1 cellular context compared by ENCODE assay signal in the genomic region with DNA sequence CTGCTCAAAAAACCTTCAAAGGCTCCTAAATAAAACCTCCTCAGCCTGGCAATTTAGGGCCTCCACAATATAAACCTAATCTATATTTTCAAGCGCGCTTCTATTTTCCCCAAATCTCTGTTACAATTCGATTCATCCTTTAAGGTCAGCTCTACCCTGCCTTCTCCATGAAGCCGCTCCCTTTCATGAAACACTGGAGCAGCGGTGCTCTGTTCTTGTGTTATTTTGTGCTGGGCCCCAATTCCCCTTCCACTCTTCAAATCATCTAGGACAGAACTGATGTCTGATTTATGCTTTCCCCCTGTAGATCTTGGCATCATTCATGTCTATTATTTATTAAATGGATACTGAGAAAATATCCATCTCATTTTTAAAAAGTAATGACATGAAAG.
TF ChIP-seq lines count a peak whose summit lies in the region.

No MANE protein-coding gene starts in this region.

TF ChIP-seq in WTC11, 78 proteins besides CTCF, POLR2A, EP300 and RAD21 (continued from another document):
- TF ChIP-seq, protein P1, sequence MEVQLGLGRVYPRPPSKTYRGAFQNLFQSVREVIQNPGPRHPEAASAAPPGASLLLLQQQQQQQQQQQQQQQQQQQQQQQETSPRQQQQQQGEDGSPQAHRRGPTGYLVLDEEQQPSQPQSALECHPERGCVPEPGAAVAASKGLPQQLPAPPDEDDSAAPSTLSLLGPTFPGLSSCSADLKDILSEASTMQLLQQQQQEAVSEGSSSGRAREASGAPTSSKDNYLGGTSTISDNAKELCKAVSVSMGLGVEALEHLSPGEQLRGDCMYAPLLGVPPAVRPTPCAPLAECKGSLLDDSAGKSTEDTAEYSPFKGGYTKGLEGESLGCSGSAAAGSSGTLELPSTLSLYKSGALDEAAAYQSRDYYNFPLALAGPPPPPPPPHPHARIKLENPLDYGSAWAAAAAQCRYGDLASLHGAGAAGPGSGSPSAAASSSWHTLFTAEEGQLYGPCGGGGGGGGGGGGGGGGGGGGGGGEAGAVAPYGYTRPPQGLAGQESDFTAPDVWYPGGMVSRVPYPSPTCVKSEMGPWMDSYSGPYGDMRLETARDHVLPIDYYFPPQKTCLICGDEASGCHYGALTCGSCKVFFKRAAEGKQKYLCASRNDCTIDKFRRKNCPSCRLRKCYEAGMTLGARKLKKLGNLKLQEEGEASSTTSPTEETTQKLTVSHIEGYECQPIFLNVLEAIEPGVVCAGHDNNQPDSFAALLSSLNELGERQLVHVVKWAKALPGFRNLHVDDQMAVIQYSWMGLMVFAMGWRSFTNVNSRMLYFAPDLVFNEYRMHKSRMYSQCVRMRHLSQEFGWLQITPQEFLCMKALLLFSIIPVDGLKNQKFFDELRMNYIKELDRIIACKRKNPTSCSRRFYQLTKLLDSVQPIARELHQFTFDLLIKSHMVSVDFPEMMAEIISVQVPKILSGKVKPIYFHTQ (CRISPR knock-in tag; IDR thresholded peaks at IDR 0.05): no peak
- no peak for TF ChIP-seq SOX15 (CRISPR knock-in tag; IDR thresholded peaks at IDR 0.05)
- no peak for TF ChIP-seq FOXP1 (CRISPR knock-in tag; IDR thresholded peaks at IDR 0.05; ENCODE audit: borderline replicate concordance)
- no peak for TF ChIP-seq NFYB (CRISPR knock-in tag; conservative IDR thresholded peaks at IDR 0.05; ENCODE audit: low read depth)
- no peak for TF ChIP-seq ESRRA (CRISPR knock-in tag; IDR thresholded peaks at IDR 0.05; ENCODE audit: borderline replicate concordance)
- TF ChIP-seq ZBTB21 (CRISPR knock-in tag; IDR thresholded peaks at IDR 0.05; ENCODE audit: borderline replicate concordance): no peak
- TF ChIP-seq ATF3 (CRISPR knock-in tag; conservative IDR thresholded peaks at IDR 0.05): no peak
- no peak for TF ChIP-seq MAX (CRISPR knock-in tag; IDR thresholded peaks at IDR 0.05)
- no peak for TF ChIP-seq NR3C1 (CRISPR knock-in tag; conservative IDR thresholded peaks at IDR 0.05; ENCODE audit: low read depth)
- TF ChIP-seq, protein P2, sequence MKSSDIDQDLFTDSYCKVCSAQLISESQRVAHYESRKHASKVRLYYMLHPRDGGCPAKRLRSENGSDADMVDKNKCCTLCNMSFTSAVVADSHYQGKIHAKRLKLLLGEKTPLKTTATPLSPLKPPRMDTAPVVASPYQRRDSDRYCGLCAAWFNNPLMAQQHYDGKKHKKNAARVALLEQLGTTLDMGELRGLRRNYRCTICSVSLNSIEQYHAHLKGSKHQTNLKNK (CRISPR knock-in tag; IDR thresholded peaks at IDR 0.05): no peak
- TF ChIP-seq JAZF1 (CRISPR knock-in tag; IDR thresholded peaks at IDR 0.05): no peak
- no peak for TF ChIP-seq FOXP4 (CRISPR knock-in tag; IDR thresholded peaks at IDR 0.05)
- no peak for TF ChIP-seq SMAD3 (CRISPR knock-in tag; IDR thresholded peaks at IDR 0.05; ENCODE audit: borderline replicate concordance)
- no peak for TF ChIP-seq MYBL2 (CRISPR knock-in tag; IDR thresholded peaks at IDR 0.05)
